ENCODE assay signal across 21 cellular contexts in genomic region chr3:132228923-132229322, GRCh38.
DNase-seq lines count a peak whose midpoint lies in the region; ATAC-seq and TF ChIP-seq lines count a peak whose summit lies in the region.
"Had no signal": no experiment of that assay in that cellular context is flagged by ENCODE, and none has a peak within 500 bp of the region (broad histone marks: within the 10 kb centered on the region; RNA-seq: fewer than 3 reads in every experiment).

No MANE protein-coding gene starts in this region.

- no peak for TF ChIP-seq CTCF in VCaP (conservative IDR thresholded peaks at IDR 0.05)

- H3K4me1 Mint-ChIP-seq in activated T-helper 17 cell treated with anti-CD3 and anti-CD28 coated beads, Interleukin-2, amount 50 U/mL, for 72 hours = no peaks in the 10 kb centered on the region
- H3K4me1 Mint-ChIP-seq: IgD-negative memory B cell, memory B cell, naive B cell had no signal

- H3K27me3 Mint-ChIP-seq in activated T-helper 17 cell treated with anti-CD3 and anti-CD28 coated beads, Interleukin-2, amount 50 U/mL, for 72 hours = peaks cover 5% of the 10 kb centered on the region

- H3K27ac ChIP-seq in VCaP = peak overlapping the region; percentile 100
- H3K27ac ChIP-seq: hepatocyte, tibial nerve had no signal

- TF ChIP-seq EP300 in Ishikawa (IDR thresholded peaks at IDR 0.05; ENCODE audit: borderline replicate concordance) = no peak

- CTCF ChIA-PET in HEK293T (lab: Yijun Ruan, JAX) = no interaction called here

- H3K4me3 Mint-ChIP-seq in activated T-helper 17 cell treated with anti-CD3 and anti-CD28 coated beads, Interleukin-2, amount 50 U/mL, for 72 hours = no peak overlapping the region
- H3K4me3 Mint-ChIP-seq: IgD-negative memory B cell; memory B cell; naive B cell; T-helper 2 cell treated with Interferon-gamma antibody and Interleukin-4, amounts not matched to agents 5 μg/mL and 100 μg/mL, for 36 hours had no signal

- POLR2A ChIA-PET in HEK293T (lab: Yijun Ruan, JAX) = no interaction called here

- no peaks in the 10 kb centered on the region for H3K36me3 Mint-ChIP-seq in activated T-helper 17 cell treated with anti-CD3 and anti-CD28 coated beads, Interleukin-2, amount 50 U/mL, for 72 hours (ENCODE audit: low read depth)
- H3K36me3 Mint-ChIP-seq: activated naive CD4-positive, alpha-beta T cell treated with anti-CD3 and anti-CD28 coated beads, Interleukin-2, amount 50 U/mL, for 72 hours; memory B cell; naive B cell had no signal

- H3K9me3 Mint-ChIP-seq in activated T-helper 17 cell treated with anti-CD3 and anti-CD28 coated beads, Interleukin-2, amount 50 U/mL, for 72 hours = no peaks in the 10 kb centered on the region
- H3K9me3 Mint-ChIP-seq: activated naive CD4-positive, alpha-beta T cell treated with anti-CD3 and anti-CD28 coated beads, Interleukin-2, amount 50 U/mL, for 72 hours; memory B cell; naive B cell; T-helper 2 cell treated with Interferon-gamma antibody and Interleukin-4, amounts not matched to agents 5 μg/mL and 100 μg/mL, for 36 hours had no signal

- no peak for TF ChIP-seq RAD21 in Ishikawa (IDR thresholded peaks at IDR 0.05; ENCODE audit: low read depth)

- no peak overlapping the region for H3K27ac Mint-ChIP-seq in activated T-helper 17 cell treated with anti-CD3 and anti-CD28 coated beads, Interleukin-2, amount 50 U/mL, for 72 hours
- H3K27ac Mint-ChIP-seq: activated naive CD4-positive, alpha-beta T cell treated with anti-CD3 and anti-CD28 coated beads, Interleukin-2, amount 50 U/mL, for 72 hours; IgD-negative memory B cell; memory B cell; naive B cell; T-helper 2 cell treated with Interferon-gamma antibody and Interleukin-4, amounts not matched to agents 5 μg/mL and 100 μg/mL, for 36 hours had no signal

- DNase-seq in EL (peak; percentile 9), pons (ENCODE audit: low spot score) (peak; percentile 26), GF-D8 (lab: John Stamatoyannopoulos, UW) (no peak), HEK293T (ENCODE audit: extremely low spot score) (no peak)
- DNase-seq: Calu3; H7; naive B cell; NCI-H1105; NCI-H2171; NCI-H526 treated with DMSO at 0.1 percent for 48 hours; stimulated activated naive CD4-positive, alpha-beta T cell treated with Interleukin-2 at 50 U/mL for 16 hours had no signal

- ATAC-seq in activated T-helper 17 cell treated with anti-CD3 and anti-CD28 coated beads, Interleukin-2, amount 50 U/mL, for 72 hours (replicated peaks) = no peak
- ATAC-seq: activated naive CD4-positive, alpha-beta T cell treated with anti-CD3 and anti-CD28 coated beads, Interleukin-2, amount 50 U/mL, for 72 hours; sciatic nerve had no signal

TF ChIP-seq in Ishikawa, 13 proteins besides CTCF, POLR2A, EP300 and RAD21:
- no peak for TF ChIP-seq ZBTB7A (IDR thresholded peaks at IDR 0.05; ENCODE audit: low read depth)
- TF ChIP-seq TEAD4 (IDR thresholded peaks at IDR 0.05) = peak; percentile 24; the same call in 1 of the 2 replicates

TF ChIP-seq in HEK293T, 16 proteins besides CTCF, POLR2A, EP300 and RAD21:
- TF ChIP-seq LEF1 (IDR thresholded peaks at IDR 0.05; ENCODE audit: borderline replicate concordance) (no peak), NFRKB (IDR thresholded peaks at IDR 0.05) (no peak)

Comparison
In these comparisons a context has a peak if more than half of its experiments do, and no peak if none do; other contexts are left out.
1. DNase-seq: peak in EL (single experiment) and pons (single experiment); none in GF-D8 (single experiment) and HEK293T (single experiment).